In the genomic region with DNA sequence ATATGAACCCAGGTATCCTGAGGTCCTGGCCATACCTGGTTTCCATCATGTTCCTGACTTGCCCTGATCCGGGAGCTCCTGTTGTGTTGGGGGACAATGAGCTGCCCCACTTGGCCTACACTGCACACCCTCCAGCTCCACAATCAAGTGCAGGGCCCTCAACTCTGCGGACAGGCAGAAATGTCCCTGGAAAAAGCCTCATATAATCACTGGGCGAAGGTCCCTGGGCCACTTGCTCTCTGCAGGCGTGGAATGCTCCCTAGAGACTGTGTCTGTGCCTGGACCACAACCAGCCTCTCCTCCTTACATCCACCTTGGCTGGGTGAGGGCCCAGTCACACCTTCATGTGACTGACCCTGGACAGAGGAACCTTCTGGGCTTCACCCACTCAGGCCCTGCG, we compare ENCODE assay signal across 16 cellular contexts. TPM values are rescaled to one million over a fixed set of nuclear protein-coding genes. Genes with fewer than 3 reads are reported as not detected.
A peak's percentile ranks its signal among the peaks of the same experiment; 100 is the strongest.
DNase-seq lines count a peak whose midpoint lies in the region; ATAC-seq and TF ChIP-seq lines count a peak whose summit lies in the region.
"Had no signal": no experiment of that assay in that cellular context is flagged by ENCODE, and none has a peak within 500 bp of the region (broad histone marks: within the 10 kb centered on the region; RNA-seq: fewer than 3 reads in every experiment).

No MANE protein-coding gene starts in this region.

- H3K4me1 ChIP-seq in right atrium auricular region (no peaks in the 10 kb centered on the region), left ventricle myocardium inferior (no peaks in the 10 kb centered on the region), Loucy (ENCODE audit: insufficient read depth, low read length, poor library complexity, severe bottlenecking) (peaks cover 15% of the 10 kb centered on the region), esophagus muscularis mucosa (no peaks in the 10 kb centered on the region), neural progenitor cell (no peaks in the 10 kb centered on the region)
- H3K4me1 ChIP-seq: BE2C, Caco-2, HAP-1 had no signal

- H3K9me3 Mint-ChIP-seq in neural progenitor cell (no peaks in the 10 kb centered on the region), WTC11 (no peaks in the 10 kb centered on the region)
- H3K9me3 Mint-ChIP-seq: CD4-positive, alpha-beta T cell; GM23338; IgD-negative memory B cell had no signal

- DNase-seq in right atrium auricular region (ENCODE audit: low spot score), result peak; percentile 50
- DNase-seq in left ventricle myocardium inferior, result no peak
- DNase-seq in esophagus muscularis mucosa (ENCODE audit: extremely low spot score), result peak; percentile 53
- peak; percentile 24 for DNase-seq in ureter (ENCODE audit: low spot score)
- no peak for DNase-seq in omental fat pad (ENCODE audit: low spot score)
- DNase-seq in neural progenitor cell (ENCODE audit: low spot score), result no peak
- DNase-seq in WTC11 (ENCODE audit: low spot score), result no peak
- DNase-seq: ACHN; BE2C; Caco-2; CD4-positive, alpha-beta T cell had no signal

- TF ChIP-seq EP300 in esophagus muscularis mucosa (IDR thresholded peaks at IDR 0.05), result no peak

- H3K9me2 ChIP-seq in Loucy (replicated peaks; ENCODE audit: low read depth, low read length), result no peaks in the 10 kb centered on the region

- no peaks in the 10 kb centered on the region for H3F3A ChIP-seq in Loucy (ENCODE audit: low read depth)
- H3F3A ChIP-seq in neural progenitor cell (ENCODE audit: low read depth), result no peaks in the 10 kb centered on the region

- CTCF ChIA-PET in WTC11 (lab: Charles Lee), result interaction anchor here (0.9 to 2.3 kb wide), 4 partner anchors 11 to 136 kb away, joined by 3 to 29 read pairs (median 10); no protein-coding TSS in a partner anchor

- H3K4me2 ChIP-seq in Loucy (ENCODE audit: low read depth, low read length, poor library complexity, severe bottlenecking) (peak overlapping the region; percentile 63), neural progenitor cell (no peak overlapping the region)
- H3K4me2 ChIP-seq: GM23338 had no signal

- 100% methylated on average over 3 of the region's 5 CpGs for WGBS in esophagus muscularis mucosa

- H3K9me3 ChIP-seq in right atrium auricular region, result peaks cover 0 to 4% of the 10 kb centered on the region in 2 donors
- peaks cover 6% of the 10 kb centered on the region for H3K9me3 ChIP-seq in left ventricle myocardium inferior (replicated peaks)
- H3K9me3 ChIP-seq in Loucy (ENCODE audit: insufficient read depth, low read depth, low read length), result no peaks in the 10 kb centered on the region
- peaks cover 0 to 5% (median 0%) of the 10 kb centered on the region in 4 donors for H3K9me3 ChIP-seq in esophagus muscularis mucosa
- H3K9me3 ChIP-seq in neural progenitor cell (ENCODE audit: low read depth), result no peaks in the 10 kb centered on the region
- H3K9me3 ChIP-seq: BE2C, Caco-2, HAP-1 had no signal

- H3K9ac ChIP-seq in Loucy (ENCODE audit: low read depth, low read length, poor library complexity, severe bottlenecking) (peak overlapping the region; percentile 41), neural progenitor cell (no peak overlapping the region)

- H3K4me3 ChIP-seq in right atrium auricular region (no peak overlapping the region), left ventricle myocardium inferior (no peak overlapping the region), Loucy (ENCODE audit: low read length, poor library complexity, severe bottlenecking) (peak overlapping the region; percentile 18), esophagus muscularis mucosa (no peak overlapping the region), neural progenitor cell (no peak overlapping the region)
- H3K4me3 ChIP-seq: GM23338, HAP-1 had no signal

- TF ChIP-seq POLR2A in esophagus muscularis mucosa (IDR thresholded peaks at IDR 0.05; ENCODE audit: low read depth), result no peak

- H2AFZ ChIP-seq in Loucy (ENCODE audit: low read length) (no peak overlapping the region), neural progenitor cell (replicated peaks) (no peak overlapping the region)
- H2AFZ ChIP-seq: GM23338 had no signal

- H3K27ac Mint-ChIP-seq in neural progenitor cell, result no peak overlapping the region
- no peak overlapping the region for H3K27ac Mint-ChIP-seq in WTC11
- H3K27ac Mint-ChIP-seq: CD4-positive, alpha-beta T cell; GM23338 had no signal

- intact Hi-C loops in left ventricle myocardium inferior (cut with micrococcal nuclease) (no loop called here), esophagus muscularis mucosa (cut with DNase I) (no loop called here)

- H3K36me3 Mint-ChIP-seq in neural progenitor cell (peaks cover 27% of the 10 kb centered on the region), WTC11 (peaks cover 25% of the 10 kb centered on the region)

- H3K27me3 Mint-ChIP-seq in neural progenitor cell (ENCODE audit: insufficient read depth, low read depth), result peaks cover 6% of the 10 kb centered on the region
- H3K27me3 Mint-ChIP-seq in WTC11 (ENCODE audit: low read depth), result no peaks in the 10 kb centered on the region
- H3K27me3 Mint-ChIP-seq: CD4-positive, alpha-beta T cell; IgD-negative memory B cell had no signal

- H3K4me1 Mint-ChIP-seq in neural progenitor cell (no peaks in the 10 kb centered on the region), WTC11 (no peaks in the 10 kb centered on the region; the same call in 1 of the 2 replicates)

- H4K20me1 ChIP-seq in Loucy (ENCODE audit: insufficient read depth, low read length, poor library complexity, severe bottlenecking), result no peaks in the 10 kb centered on the region
- H4K20me1 ChIP-seq in neural progenitor cell (ENCODE audit: low read depth), result no peaks in the 10 kb centered on the region

- POLR2A ChIA-PET in WTC11 (lab: Charles Lee), result no interaction called here

- H3K36me3 ChIP-seq in right atrium auricular region, result peaks cover 9% of the 10 kb centered on the region
- H3K36me3 ChIP-seq in left ventricle myocardium inferior, result peaks cover 48% of the 10 kb centered on the region
- peaks cover 13% of the 10 kb centered on the region; the same call in 1 of the 2 replicates for H3K36me3 ChIP-seq in Loucy (ENCODE audit: insufficient read depth, low read length)
- peaks cover 6 to 55% (median 39%) of the 10 kb centered on the region in 4 donors for H3K36me3 ChIP-seq in esophagus muscularis mucosa
- no peaks in the 10 kb centered on the region for H3K36me3 ChIP-seq in neural progenitor cell
- H3K36me3 ChIP-seq: BE2C had no signal

- H3K27me3 ChIP-seq in right atrium auricular region (no peaks in the 10 kb centered on the region), left ventricle myocardium inferior (ENCODE audit: low read depth) (no peaks in the 10 kb centered on the region), Loucy (ENCODE audit: insufficient read depth, low read length, poor library complexity, severe bottlenecking) (no peaks in the 10 kb centered on the region), esophagus muscularis mucosa (no peaks in the 10 kb centered on the region), neural progenitor cell (no peaks in the 10 kb centered on the region)
- H3K27me3 ChIP-seq: BE2C had no signal

- H3K4me3 Mint-ChIP-seq in neural progenitor cell, result no peak overlapping the region
- H3K4me3 Mint-ChIP-seq in WTC11, result no peak overlapping the region
- H3K4me3 Mint-ChIP-seq: CD4-positive, alpha-beta T cell; GM23338; IgD-negative memory B cell had no signal

- H3K79me2 ChIP-seq in Loucy (ENCODE audit: insufficient read depth, low read length) (0 out of 2 replicates have a peak, but pooled peaks cover 5% of the 10 kb centered on the region), neural progenitor cell (ENCODE audit: low read depth) (no peaks in the 10 kb centered on the region)

- TF ChIP-seq CTCF in right atrium auricular region (IDR thresholded peaks at IDR 0.05), result no peak
- TF ChIP-seq CTCF in left ventricle myocardium inferior (IDR thresholded peaks at IDR 0.05; ENCODE audit: borderline replicate concordance), result no peak
- no peak for TF ChIP-seq CTCF in Loucy (conservative IDR thresholded peaks at IDR 0.05; ENCODE audit: low read length)
- TF ChIP-seq CTCF in esophagus muscularis mucosa (IDR thresholded peaks at IDR 0.05), result no peak
- no peak for TF ChIP-seq CTCF in omental fat pad (IDR thresholded peaks at IDR 0.05)
- no peak for TF ChIP-seq CTCF in neural progenitor cell (IDR thresholded peaks at IDR 0.05)
- TF ChIP-seq CTCF in WTC11 (IDR thresholded peaks at IDR 0.05), result no peak

- ATAC-seq in omental fat pad (ENCODE audit: low FRiP score) (no peak), WTC11 (no peak)
- ATAC-seq: GM23338 had no signal

- H3K27ac ChIP-seq in right atrium auricular region (no peak overlapping the region), left ventricle myocardium inferior (replicated peaks) (no peak overlapping the region), esophagus muscularis mucosa (replicated peaks in 1 of 4) (no peak overlapping the region), neural progenitor cell (no peak overlapping the region)
- H3K27ac ChIP-seq: C4-2B had no signal

TF ChIP-seq in WTC11, 78 proteins besides CTCF, POLR2A, EP300 and RAD21 (continues in another document):
- TF ChIP-seq, protein P1, sequence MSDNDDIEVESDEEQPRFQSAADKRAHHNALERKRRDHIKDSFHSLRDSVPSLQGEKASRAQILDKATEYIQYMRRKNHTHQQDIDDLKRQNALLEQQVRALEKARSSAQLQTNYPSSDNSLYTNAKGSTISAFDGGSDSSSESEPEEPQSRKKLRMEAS (CRISPR knock-in tag; IDR thresholded peaks at IDR 0.05), result no peak
- TF ChIP-seq ELF4 (CRISPR knock-in tag; IDR thresholded peaks at IDR 0.05; ENCODE audit: low read depth), result no peak
- TF ChIP-seq RELA (CRISPR knock-in tag; IDR thresholded peaks at IDR 0.05; ENCODE audit: borderline replicate concordance), result no peak
- no peak for TF ChIP-seq SP1 (CRISPR knock-in tag; conservative IDR thresholded peaks at IDR 0.05)

RNA-seq across cellular contexts. Expression of gene BOLA3, which starts 10.1 kb away (rescaled TPM):
- total RNA-seq in right atrium auricular region, result 100 to 1,000 TPM in 1 of 2 donors, 10 to 100 TPM in 1; 60.4 to 174 TPM
- 81.2 TPM for total RNA-seq in left ventricle myocardium inferior
- total RNA-seq in esophagus muscularis mucosa, result 10 to 100 TPM; 29.4 to 46.9 (median 42.8) TPM
- total RNA-seq in ureter, result 40.6 TPM
- total RNA-seq in omental fat pad, result 10 to 100 TPM; 27.6 to 54.3 (median 39.6) TPM
- total RNA-seq in neural progenitor cell (ENCODE audit: low replicate concordance), result 56.2 and 76.5 TPM in 2 replicates
- 58.2 to 66.1 TPM (median 65.8 TPM) in 3 replicates for total RNA-seq in WTC11 (2021)

RNA-seq across cellular contexts. Expression of gene MOB1A, which starts 41.0 kb away (rescaled TPM):
- total RNA-seq in right atrium auricular region (10 to 100 TPM; 47.8 TPM), left ventricle myocardium inferior (54.9 TPM), esophagus muscularis mucosa (100 to 1,000 TPM; 102 to 129 (median 106) TPM), ureter (96.9 TPM), omental fat pad (100 to 1,000 TPM in 1 of 4 donors, 10 to 100 TPM in 3; 84.9 to 109 (median 93.2) TPM), neural progenitor cell (ENCODE audit: low replicate concordance) (125 and 163 TPM in 2 replicates), WTC11 (2021) (84.9 to 92.6 TPM (median 88.2 TPM) in 3 replicates)

Comparison
In these comparisons a context has a peak if more than half of its experiments do, and no peak if none do; other contexts are left out.
1. DNase-seq: peak in right atrium auricular region (single experiment), esophagus muscularis mucosa (single experiment) and ureter (single experiment); none in left ventricle myocardium inferior (single experiment), omental fat pad (single experiment), neural progenitor cell (single experiment) and WTC11 (single experiment).